Comparison of ENCODE assay signal across 10 cellular contexts in genomic region chr3:176867681-176868663, GRCh38.
A peak's percentile ranks its signal among the peaks of the same experiment; 100 is the strongest.
DNase-seq lines count a peak whose midpoint lies in the region; ATAC-seq lines count a peak whose summit lies in the region.
"Had no signal": no experiment of that assay in that cellular context is flagged by ENCODE, and none has a peak within 500 bp of the region (broad histone marks: within the 10 kb centered on the region; RNA-seq: fewer than 3 reads in every experiment).

No MANE protein-coding gene starts in this region.

- no peak overlapping the region for H3K56ac ChIP-seq in mesendoderm (ENCODE audit: low read length)

- no peak overlapping the region for H4K5ac ChIP-seq in mesendoderm (ENCODE audit: low read length)

- H2AK5ac ChIP-seq in mesendoderm (ENCODE audit: low read length), result no peak overlapping the region

- H4K8ac ChIP-seq in mesendoderm (ENCODE audit: low read depth, low read length), result no peak overlapping the region

- no peak overlapping the region for H2BK5ac ChIP-seq in mesendoderm (ENCODE audit: low read length)

- DNase-seq in NCI-H2029 (lab: John Stamatoyannopoulos, UW), result peak; percentile 94
- DNase-seq in RPMI8226, result peak; percentile 51
- DNase-seq in mesendoderm, result peak; percentile 33
- no peak for DNase-seq in T-helper 9 cell
- DNase-seq: activated CD4-positive, alpha-beta T cell treated with anti-CD3 and anti-CD28 coated beads for 48 hours; activated gamma-delta T cell treated with Interleukin-2 at 50 U/mL for 16 hours had no signal

- no peak overlapping the region for H2BK15ac ChIP-seq in mesendoderm (replicated peaks; ENCODE audit: low read depth)

- no peak overlapping the region for H3K4ac ChIP-seq in mesendoderm (ENCODE audit: low read depth, low read length)

- no peak overlapping the region for H3K4me3 ChIP-seq in mesendoderm (ENCODE audit: low read length)

- H3K79me1 ChIP-seq in mesendoderm (ENCODE audit: low read length), result no peaks in the 10 kb centered on the region

- no peaks in the 10 kb centered on the region for H3K79me2 ChIP-seq in mesendoderm (ENCODE audit: control insufficient read depth, insufficient read depth, low read length)

- ATAC-seq in GM18870 (IDR thresholded peaks at IDR 0.05; ENCODE audit: unreplicated experiment) (peak; percentile 44), GM18498 (IDR thresholded peaks at IDR 0.05; ENCODE audit: unreplicated experiment) (no peak), GM21825 (IDR thresholded peaks at IDR 0.05; ENCODE audit: unreplicated experiment) (no peak)
- no peak for ATAC-seq in activated CD4-positive, CD25-positive, alpha-beta regulatory T cell treated with anti-CD3 and anti-CD28 coated beads, Interleukin-2, amount 50 U/mL, for 24 hours

- H3K9ac ChIP-seq in mesendoderm (ENCODE audit: low read length), result no peak overlapping the region

- H3K18ac ChIP-seq in mesendoderm (ENCODE audit: low read length), result no peak overlapping the region

- no peak overlapping the region for H3K4me2 ChIP-seq in mesendoderm (ENCODE audit: low read length)

- no peaks in the 10 kb centered on the region for H3K4me1 ChIP-seq in mesendoderm (ENCODE audit: control insufficient read depth, low read depth, low read length)

- no peak overlapping the region for H3K23ac ChIP-seq in mesendoderm (ENCODE audit: low read length)

- H3K27me3 ChIP-seq in mesendoderm (ENCODE audit: insufficient read depth, low read length, poor library complexity), result no peaks in the 10 kb centered on the region

- H2BK120ac ChIP-seq in mesendoderm (ENCODE audit: low read depth, low read length), result no peak overlapping the region

- no peaks in the 10 kb centered on the region for H3K36me3 ChIP-seq in mesendoderm (ENCODE audit: control insufficient read depth, insufficient read depth, low read length)

- WGBS in mesendoderm (ENCODE audit: extremely low coverage, insufficient coverage, low lambda C conversion rate), result no CpG with 5 or more reads among the region's 7 CpGs

- no peak overlapping the region for H3K27ac ChIP-seq in mesendoderm (ENCODE audit: low read depth, low read length)
